Comparison of ENCODE assay signal across 20 cellular contexts in genomic region chrX:138082881-138083280, GRCh38.
DNase-seq lines count a peak whose midpoint lies in the region; ATAC-seq lines count a peak whose summit lies in the region.
"Had no signal": no experiment of that assay in that cellular context is flagged by ENCODE, and none has a peak within 500 bp of the region (broad histone marks: within the 10 kb centered on the region; RNA-seq: fewer than 3 reads in every experiment).

No MANE protein-coding gene starts in this region.

- ATAC-seq in HG02588 (IDR thresholded peaks at IDR 0.05; ENCODE audit: unreplicated experiment), result no peak
- ATAC-seq in GM21717 (IDR thresholded peaks at IDR 0.05; ENCODE audit: unreplicated experiment), result no peak
- no peak for ATAC-seq in HG02642 (IDR thresholded peaks at IDR 0.05; ENCODE audit: poor library complexity, unreplicated experiment)
- ATAC-seq: K562 had no signal

- H3K36me3 ChIP-seq in SJSA1, result no peaks in the 10 kb centered on the region
- H3K36me3 ChIP-seq: BE2C had no signal

- H3K27me3 ChIP-seq in SJSA1 (replicated peaks), result no peaks in the 10 kb centered on the region
- H3K27me3 ChIP-seq: BE2C had no signal

- peaks cover 26% of the 10 kb centered on the region for H3K4me1 ChIP-seq in SJSA1 (replicated peaks)
- H3K4me1 ChIP-seq: BE2C had no signal

- H3K9me3 ChIP-seq in SJSA1 (replicated peaks), result no peaks in the 10 kb centered on the region
- H3K9me3 ChIP-seq: BE2C had no signal

- H3K27ac ChIP-seq in SJSA1, result peak overlapping the region; percentile 99
- H3K27ac ChIP-seq: HL-60 had no signal

- H3K4me3 ChIP-seq in SJSA1, result no peak overlapping the region
- H3K4me3 ChIP-seq: K562 had no signal

- DNase-seq in LHCN-M2 (ENCODE audit: low read depth), result peak; percentile 39
- peak; percentile 49 to 80 for DNase-seq in SJSA1 (ENCODE audit: low read depth in 1 of 2, low spot score in 2 of 2)
- DNase-seq in astrocyte of the hippocampus (ENCODE audit: low read depth, low spot score), result peak; percentile 13
- DNase-seq: ACHN; BE2C; C1 segment of cervical spinal cord; CD4-positive, CD25-positive, alpha-beta regulatory T cell; CD8-positive, alpha-beta memory T cell; COR-L47; DMS 273 treated with DMSO at 0.1 percent for 48 hours; DMS79; GDM1; GOT3; H7; IMR-90 had no signal

Comparison
In these comparisons a context has a peak if more than half of its experiments do, and no peak if none do; other contexts are left out.
1. DNase-seq: peak in every context shown above with its lines; median percentile 64 in SJSA1; 39 in LHCN-M2; 13 in astrocyte of the hippocampus.